Comparison of ENCODE assay signal across 13 cellular contexts in genomic region chr12:3310271-3311026, GRCh38.
"Had no signal": no experiment of that assay in that cellular context is flagged by ENCODE, and none has a peak within 500 bp of the region (broad histone marks: within the 10 kb centered on the region; RNA-seq: fewer than 3 reads in every experiment).

No MANE protein-coding gene starts in this region.

- H2AFZ ChIP-seq: parathyroid adenoma had no signal

- H3K9ac ChIP-seq: parathyroid adenoma had no signal

- H3K4me3 ChIP-seq: esophagus squamous epithelium, testis, uterus had no signal

- H3K4me1 ChIP-seq: uterus had no signal

- ATAC-seq: activated CD8-positive, alpha-beta T cell treated with anti-CD3 and anti-CD28 coated beads, Interleukin-2, amount 10 ng/mL, durations not matched to agents 7 days and 5 days; left lobe of liver had no signal

- H3K9me3 ChIP-seq: esophagus squamous epithelium, testis, uterus had no signal

- H3K36me3 ChIP-seq: esophagus squamous epithelium, uterus had no signal

- H3K27ac ChIP-seq: parathyroid adenoma, testis, uterus had no signal

- H3K79me2 ChIP-seq: parathyroid adenoma had no signal

- H3K27me3 ChIP-seq: testis, uterus had no signal

- DNase-seq: activated CD4-positive, alpha-beta T cell treated with anti-CD3 and anti-CD28 coated beads for 4 hours; activated CD8-positive, alpha-beta memory T cell treated with anti-CD3 and anti-CD28 coated beads, Interleukin-2, amount 50 U/mL, for 48 hours; activated CD8-positive, alpha-beta T cell treated with anti-CD3 and anti-CD28 coated beads, Interleukin-2, amount 10 ng/mL, durations not matched to agents 7 days and 5 days; activated naive CD8-positive, alpha-beta T cell treated with anti-CD3 and anti-CD28 coated beads, Interleukin-2, amount 10 ng/mL, durations not matched to agents 7 days and 5 days; aorta; esophagus squamous epithelium; foreskin fibroblast; stimulated activated CD4-positive, alpha-beta T cell treated with anti-CD3 and anti-CD28 coated beads, Interleukin-15, amount 100 ng/mL, for 24 hours; stimulated activated CD4-positive, alpha-beta T cell treated with anti-CD3 and anti-CD28 coated beads, Interleukin-4, amount 100 ng/mL, for 24 hours; testis; uterus had no signal
